In genomic region chr11:82901165-82901938, GRCh38 we compare ENCODE assay signal across 8 cellular contexts. TPM values are rescaled to one million over a fixed set of nuclear protein-coding genes. Genes with fewer than 3 reads are reported as not detected.
DNase-seq lines count a peak whose midpoint lies in the region; ATAC-seq and TF ChIP-seq lines count a peak whose summit lies in the region.

Gene DDIAS (plus strand): TSS chr11:82901736. CDS start chr11:82914739, 13,003 bp downstream.

- peaks cover 5% of the 10 kb centered on the region; the same call in 1 of the 2 replicates for H3K36me3 ChIP-seq in RWPE2 (ENCODE audit: low read depth)

- TF ChIP-seq CTCF in LNCaP clone FGC (IDR thresholded peaks at IDR 0.05; ENCODE audit: control insufficient read depth, extremely low read depth, insufficient read depth), result no peak
- TF ChIP-seq CTCF in RWPE2 (IDR thresholded peaks at IDR 0.05; ENCODE audit: poor library complexity, severe bottlenecking), result no peak
- no peak for TF ChIP-seq CTCF in fibroblast of mammary gland (conservative IDR thresholded peaks at IDR 0.05; ENCODE audit: control insufficient read depth, insufficient read depth, low read depth, low read length)

- peak within 1 kb of the TSS; percentile 100 for H3K27ac Mint-ChIP-seq in activated T-helper 2 cell treated with anti-CD3 and anti-CD28 coated beads, Interferon-gamma antibody, Interleukin-2, Interleukin-4, amounts not matched to agents 10 μg/mL and 5 μg/mL and 100 μg/mL, durations not matched to agents 14 hours and 24 hours and 36 hours
- H3K27ac Mint-ChIP-seq in naive thymus-derived CD8-positive, alpha-beta T cell, result peak within 1 kb of the TSS; percentile 92 to 100 (median 100)

- H3K9me3 ChIP-seq in RWPE2 (ENCODE audit: severe bottlenecking), result no peaks in the 10 kb centered on the region

- peaks cover 9% of the 10 kb centered on the region for H3K4me1 ChIP-seq in RWPE2 (ENCODE audit: insufficient read depth, poor library complexity, severe bottlenecking)

- POLR2A ChIA-PET in naive thymus-derived CD8-positive, alpha-beta T cell (lab: Charles Lee), result interaction anchor here (0.7 to 3.5 kb wide), 32 partner anchors 10 to 385 kb away, joined by 3 to 69 read pairs (median 6); partner anchors contain the start of genes ANKRD42, CCDC90B, PCF11 and RAB30

- H3K4me3 ChIP-seq in LNCaP clone FGC (ENCODE audit: low read depth, low read length) (peak within 1 kb of the TSS; percentile 86), RWPE2 (ENCODE audit: severe bottlenecking) (peak within 1 kb of the TSS; percentile 57), fibroblast of mammary gland (ENCODE audit: control insufficient read depth, low read depth, low read length) (peak within 1 kb of the TSS; percentile 87)

- DNase-seq in Daoy (ENCODE audit: low read depth) (peak; percentile 96), GOT3 (lab: John Stamatoyannopoulos, UW) (peak; percentile 32), LNCaP clone FGC (ENCODE audit: low read depth) (peak; percentile 99), RWPE2 (ENCODE audit: low spot score) (peak; percentile 97), fibroblast of mammary gland (ENCODE audit: low read depth) (peak; percentile 97)
- peak; percentile 91 for DNase-seq in activated T-helper 2 cell treated with anti-CD3 and anti-CD28 coated beads, Interferon-gamma antibody, Interleukin-2, Interleukin-4, amounts not matched to agents 10 μg/mL and 5 μg/mL and 100 μg/mL, durations not matched to agents 14 hours and 24 hours and 36 hours (ENCODE audit: low spot score)
- peak; percentile 78 to 98 (median 94) for DNase-seq in naive thymus-derived CD8-positive, alpha-beta T cell
- peak; percentile 91 to 98 (median 94) for DNase-seq in stimulated activated naive CD4-positive, alpha-beta T cell (lab: John Stamatoyannopoulos, UW)

- H3K27ac ChIP-seq in RWPE2 (ENCODE audit: poor library complexity, severe bottlenecking), result peak within 1 kb of the TSS; percentile 64

- intact Hi-C loops in activated T-helper 2 cell treated with anti-CD3 and anti-CD28 coated beads, Interferon-gamma antibody, Interleukin-2, Interleukin-4, amounts not matched to agents 10 μg/mL and 5 μg/mL and 100 μg/mL, durations not matched to agents 14 hours and 24 hours and 36 hours (cut with micrococcal nuclease), result loop anchor here (1.0 to 2.0 kb wide), 8 partner anchors 19 to 385 kb away; partner anchors contain the start of genes ANKRD42, CCDC90B and RAB30

- H3K4me1 Mint-ChIP-seq in activated T-helper 2 cell treated with anti-CD3 and anti-CD28 coated beads, Interferon-gamma antibody, Interleukin-2, Interleukin-4, amounts not matched to agents 10 μg/mL and 5 μg/mL and 100 μg/mL, durations not matched to agents 14 hours and 24 hours and 36 hours (ENCODE audit: low read depth), result peaks cover 55% of the 10 kb centered on the region
- peaks cover 24 to 51% (median 47%) of the 10 kb centered on the region in 4 donors for H3K4me1 Mint-ChIP-seq in naive thymus-derived CD8-positive, alpha-beta T cell

- ATAC-seq in RWPE2 (ENCODE audit: low read depth), result peak; percentile 74
- peak; percentile 65 to 68 for ATAC-seq in naive thymus-derived CD8-positive, alpha-beta T cell

- no peaks in the 10 kb centered on the region for H3K27me3 ChIP-seq in RWPE2 (ENCODE audit: insufficient read depth, poor library complexity, severe bottlenecking)

- no peaks in the 10 kb centered on the region for H3K36me3 Mint-ChIP-seq in activated T-helper 2 cell treated with anti-CD3 and anti-CD28 coated beads, Interferon-gamma antibody, Interleukin-2, Interleukin-4, amounts not matched to agents 10 μg/mL and 5 μg/mL and 100 μg/mL, durations not matched to agents 14 hours and 24 hours and 36 hours (ENCODE audit: low read depth)
- peaks cover 0 to 2% (median 0%) of the 10 kb centered on the region in 3 donors for H3K36me3 Mint-ChIP-seq in naive thymus-derived CD8-positive, alpha-beta T cell

- H3K9me3 Mint-ChIP-seq in activated T-helper 2 cell treated with anti-CD3 and anti-CD28 coated beads, Interferon-gamma antibody, Interleukin-2, Interleukin-4, amounts not matched to agents 10 μg/mL and 5 μg/mL and 100 μg/mL, durations not matched to agents 14 hours and 24 hours and 36 hours, result no peaks in the 10 kb centered on the region
- no peaks in the 10 kb centered on the region for H3K9me3 Mint-ChIP-seq in naive thymus-derived CD8-positive, alpha-beta T cell

- H3K27me3 Mint-ChIP-seq in activated T-helper 2 cell treated with anti-CD3 and anti-CD28 coated beads, Interferon-gamma antibody, Interleukin-2, Interleukin-4, amounts not matched to agents 10 μg/mL and 5 μg/mL and 100 μg/mL, durations not matched to agents 14 hours and 24 hours and 36 hours (ENCODE audit: low read depth), result no peaks in the 10 kb centered on the region
- no peaks in the 10 kb centered on the region for H3K27me3 Mint-ChIP-seq in naive thymus-derived CD8-positive, alpha-beta T cell

- peak within 1 kb of the TSS; percentile 100 for H3K4me3 Mint-ChIP-seq in activated T-helper 2 cell treated with anti-CD3 and anti-CD28 coated beads, Interferon-gamma antibody, Interleukin-2, Interleukin-4, amounts not matched to agents 10 μg/mL and 5 μg/mL and 100 μg/mL, durations not matched to agents 14 hours and 24 hours and 36 hours (ENCODE audit: low read depth)
- peak within 1 kb of the TSS; percentile 90 to 100 (median 100) for H3K4me3 Mint-ChIP-seq in naive thymus-derived CD8-positive, alpha-beta T cell

RNA-seq across cellular contexts. Expression of gene DDIAS, which starts in this region (rescaled TPM):
- total RNA-seq in Daoy (2014; rRNA removed; shearing (Covaris generic)), result 18.2 and 21.4 TPM in 2 replicates
- 17.8 and 18.2 TPM in 2 replicates for total RNA-seq in activated T-helper 2 cell treated with anti-CD3 and anti-CD28 coated beads, Interferon-gamma antibody, Interleukin-2, Interleukin-4, amounts not matched to agents 10 μg/mL and 5 μg/mL and 100 μg/mL, durations not matched to agents 14 hours and 24 hours and 36 hours
- 1 to 10 TPM; 2.3 to 2.5 TPM for total RNA-seq in naive thymus-derived CD8-positive, alpha-beta T cell
- 1 to 10 TPM in 2 of 3 donors, under 1 TPM in 1; 0.59 to 3.1 (median 1.7) TPM for polyA plus RNA-seq in naive thymus-derived CD8-positive, alpha-beta T cell

Comparison
In these comparisons a context has a peak if more than half of its experiments do, and no peak if none do; other contexts are left out.
1. Peak in every context shown above with its lines: DNase-seq, ATAC-seq, H3K4me3 ChIP-seq and H3K27ac ChIP-seq.
2. DNase-seq: peak in every context shown above with its lines; median percentile 99 in LNCaP clone FGC; 97 in RWPE2; 97 in fibroblast of mammary gland; 96 in Daoy; 94 in naive thymus-derived CD8-positive, alpha-beta T cell; 94 in stimulated activated naive CD4-positive, alpha-beta T cell; 91 in activated T-helper 2 cell treated with anti-CD3 and anti-CD28 coated beads, Interferon-gamma antibody, Interleukin-2, Interleukin-4, amounts not matched to agents 10 μg/mL and 5 μg/mL and 100 μg/mL, durations not matched to agents 14 hours and 24 hours and 36 hours; 32 in GOT3.